25 cellular contexts compared by ENCODE assay signal in genomic region chrX:11543249-11543648, GRCh38.
DNase-seq lines count a peak whose midpoint lies in the region; ATAC-seq, FAIRE-seq and TF ChIP-seq lines count a peak whose summit lies in the region.
"Had no signal": no experiment of that assay in that cellular context is flagged by ENCODE, and none has a peak within 500 bp of the region (broad histone marks: within the 10 kb centered on the region; RNA-seq: fewer than 3 reads in every experiment).

No MANE protein-coding gene starts in this region.

- no peak overlapping the region for H3K4me3 ChIP-seq in A673 (ENCODE audit: low read depth, low read length, poor library complexity, severe bottlenecking)
- no peak overlapping the region for H3K4me3 ChIP-seq in KMS-11 (IDR thresholded peaks at IDR 0.05; ENCODE audit: insufficient read depth, low read depth, low read length)
- no peak overlapping the region for H3K4me3 ChIP-seq in Panc1 (ENCODE audit: low read depth in 2 of 2, low read length in 2 of 2)
- H3K4me3 ChIP-seq in pancreas: no peak overlapping the region
- H3K4me3 ChIP-seq: SK-N-MC, thyroid gland had no signal

- in situ Hi-C loops in Panc1 (cut with HindIII; ENCODE audit: low pct_unique_long_range_greater_than_20kb, low sequenced_read_pairs): no loop called here

- H3K4me2 ChIP-seq in KMS-11: no peak overlapping the region

- no peak overlapping the region for H3K27ac Mint-ChIP-seq in activated T-helper 2 cell treated with anti-CD3 and anti-CD28 coated beads, Interferon-gamma antibody, Interleukin-2, Interleukin-4, amounts not matched to agents 10 μg/mL and 5 μg/mL and 100 μg/mL, durations not matched to agents 14 hours and 24 hours and 36 hours
- H3K27ac Mint-ChIP-seq: activated naive CD4-positive, alpha-beta T cell treated with anti-CD3 and anti-CD28 coated beads, Interleukin-2, amount 50 U/mL, for 72 hours; CD4-positive, CD25-positive, alpha-beta regulatory T cell; stimulated activated naive CD8-positive, alpha-beta T cell treated with anti-CD3 and anti-CD28 coated beads, Interleukin-15, Interleukin-2, amounts not matched to agents 100 ng/mL and 50 ng/mL, for 24 hours had no signal

- peak; percentile 24; the same call in 1 of the 2 replicates for TF ChIP-seq CTCF in A673 (conservative IDR thresholded peaks at IDR 0.05; ENCODE audit: low read depth, low read length)
- TF ChIP-seq CTCF in GM10266 (IDR thresholded peaks at IDR 0.05; ENCODE audit: control insufficient read depth, insufficient read depth, low read depth, missing control alignments): peak; percentile 25
- TF ChIP-seq CTCF in KMS-11 (conservative IDR thresholded peaks at IDR 0.05; ENCODE audit: low read depth, low read length): no peak
- TF ChIP-seq CTCF in Panc1 (IDR thresholded peaks at IDR 0.05): peak; percentile 26; the same call in 1 of the 2 replicates
- no peak for TF ChIP-seq CTCF in pancreas (IDR thresholded peaks at IDR 0.05)

- no peak overlapping the region for H3K4me3 Mint-ChIP-seq in activated T-helper 2 cell treated with anti-CD3 and anti-CD28 coated beads, Interferon-gamma antibody, Interleukin-2, Interleukin-4, amounts not matched to agents 10 μg/mL and 5 μg/mL and 100 μg/mL, durations not matched to agents 14 hours and 24 hours and 36 hours (ENCODE audit: low read depth)
- H3K4me3 Mint-ChIP-seq: CD4-positive, CD25-positive, alpha-beta regulatory T cell; stimulated activated naive CD8-positive, alpha-beta T cell treated with anti-CD3 and anti-CD28 coated beads, Interleukin-15, Interleukin-2, amounts not matched to agents 100 ng/mL and 50 ng/mL, for 24 hours had no signal

- ATAC-seq in Panc1: no peak
- ATAC-seq in pancreas: no peak
- ATAC-seq: activated naive CD4-positive, alpha-beta T cell treated with anti-CD3 and anti-CD28 coated beads, Interleukin-2, amount 50 U/mL, for 72 hours; left cardiac atrium had no signal

- H3K36me3 Mint-ChIP-seq in activated T-helper 2 cell treated with anti-CD3 and anti-CD28 coated beads, Interferon-gamma antibody, Interleukin-2, Interleukin-4, amounts not matched to agents 10 μg/mL and 5 μg/mL and 100 μg/mL, durations not matched to agents 14 hours and 24 hours and 36 hours (ENCODE audit: low read depth): no peaks in the 10 kb centered on the region
- H3K36me3 Mint-ChIP-seq: activated naive CD4-positive, alpha-beta T cell treated with anti-CD3 and anti-CD28 coated beads, Interleukin-2, amount 50 U/mL, for 72 hours; CD4-positive, CD25-positive, alpha-beta regulatory T cell had no signal

- DNase-seq in A673 (ENCODE audit: low spot score) (peak; percentile 11), GM10266 (ENCODE audit: extremely low spot score) (no peak), Panc1 (ENCODE audit: low read depth, low spot score) (no peak), SKM-1 (lab: John Stamatoyannopoulos, UW; ENCODE audit: unreplicated experiment) (no peak), pancreas (no peak)
- DNase-seq in activated naive CD4-positive, alpha-beta T cell (lab: John Stamatoyannopoulos, UW): no peak
- no peak for DNase-seq in activated T-helper 2 cell treated with anti-CD3 and anti-CD28 coated beads, Interferon-gamma antibody, Interleukin-2, Interleukin-4, amounts not matched to agents 10 μg/mL and 5 μg/mL and 100 μg/mL, durations not matched to agents 14 hours and 24 hours and 36 hours (ENCODE audit: low spot score)
- DNase-seq: activated T-cell treated with anti-CD3 and anti-CD28 coated beads, Interleukin-2, amount 50 U/mL, for 48 hours; aorta; caudate nucleus; KBM-7; left cardiac atrium; NCI-H1048; NCI-H1930; NCI-H345; NCI-H82; nucleus accumbens; RPMI8226; stimulated activated CD4-positive, alpha-beta T cell treated with anti-CD3 and anti-CD28 coated beads, Interleukin-4, amount 100 ng/mL, for 1 hour; thyroid gland had no signal

- H3K79me2 ChIP-seq in KMS-11 (ENCODE audit: insufficient read depth, low read depth): no peaks in the 10 kb centered on the region

- H3K27me3 ChIP-seq in A673 (replicated peaks; ENCODE audit: insufficient read depth, low read depth, low read length, poor library complexity) (no peaks in the 10 kb centered on the region), KMS-11 (ENCODE audit: insufficient read depth, low read depth) (no peaks in the 10 kb centered on the region), Panc1 (ENCODE audit: control insufficient read depth, insufficient read depth, low read length) (no peaks in the 10 kb centered on the region), pancreas (peaks cover 0 to 10% (median 0%) of the 10 kb centered on the region in 4 donors)
- H3K27me3 ChIP-seq: thyroid gland had no signal

- H3K9ac ChIP-seq in KMS-11: no peak overlapping the region

- FAIRE-seq in pancreas (lab: Jason Lieb, UNC): no peak

- intact Hi-C loops in A673 (cut with micrococcal nuclease; ENCODE audit: unreplicated experiment): no loop called here
- intact Hi-C loops in Panc1 (cut with micrococcal nuclease; ENCODE audit: unreplicated experiment): no loop called here
- intact Hi-C loops in pancreas (cut with DNase I): no loop called here
- intact Hi-C loops in activated T-helper 2 cell treated with anti-CD3 and anti-CD28 coated beads, Interferon-gamma antibody, Interleukin-2, Interleukin-4, amounts not matched to agents 10 μg/mL and 5 μg/mL and 100 μg/mL, durations not matched to agents 14 hours and 24 hours and 36 hours (cut with micrococcal nuclease): no loop called here

- WGBS in pancreas, 2 donors: 62 to 69% methylated on average over 1 of the region's 1 CpG

- H3K27me3 Mint-ChIP-seq in activated T-helper 2 cell treated with anti-CD3 and anti-CD28 coated beads, Interferon-gamma antibody, Interleukin-2, Interleukin-4, amounts not matched to agents 10 μg/mL and 5 μg/mL and 100 μg/mL, durations not matched to agents 14 hours and 24 hours and 36 hours (ENCODE audit: low read depth): no peaks in the 10 kb centered on the region
- H3K27me3 Mint-ChIP-seq: CD4-positive, CD25-positive, alpha-beta regulatory T cell; stimulated activated naive CD8-positive, alpha-beta T cell treated with anti-CD3 and anti-CD28 coated beads, Interleukin-15, Interleukin-2, amounts not matched to agents 100 ng/mL and 50 ng/mL, for 24 hours had no signal

- H3K9me3 ChIP-seq in A673 (ENCODE audit: low read depth, low read length, poor library complexity, severe bottlenecking): no peaks in the 10 kb centered on the region
- H3K9me3 ChIP-seq in Panc1 (ENCODE audit: control insufficient read depth, insufficient read depth, low read depth, low read length): no peaks in the 10 kb centered on the region
- H3K9me3 ChIP-seq in pancreas: no peaks in the 10 kb centered on the region
- H3K9me3 ChIP-seq: thyroid gland had no signal

- H2AFZ ChIP-seq in KMS-11 (ENCODE audit: low read depth): peak overlapping the region; percentile 36; the same call in 1 of the 2 replicates

- H3K4me1 ChIP-seq in A673 (ENCODE audit: insufficient read depth, low read length, poor library complexity, severe bottlenecking) (no peaks in the 10 kb centered on the region), KMS-11 (ENCODE audit: low read depth, poor library complexity, severe bottlenecking) (no peaks in the 10 kb centered on the region), Panc1 (ENCODE audit: control insufficient read depth, insufficient read depth, low read length) (no peaks in the 10 kb centered on the region), pancreas (no peaks in the 10 kb centered on the region)
- H3K4me1 ChIP-seq: thyroid gland had no signal

- H3K27ac ChIP-seq in A673 (ENCODE audit: low read depth, low read length, poor library complexity, severe bottlenecking): no peak overlapping the region
- H3K27ac ChIP-seq in KMS-11: no peak overlapping the region
- H3K27ac ChIP-seq in Panc1 (ENCODE audit: low read length): no peak overlapping the region
- H3K27ac ChIP-seq in pancreas: no peak overlapping the region
- H3K27ac ChIP-seq: SK-N-MC, thyroid gland had no signal

- no peaks in the 10 kb centered on the region for H3K4me1 Mint-ChIP-seq in activated T-helper 2 cell treated with anti-CD3 and anti-CD28 coated beads, Interferon-gamma antibody, Interleukin-2, Interleukin-4, amounts not matched to agents 10 μg/mL and 5 μg/mL and 100 μg/mL, durations not matched to agents 14 hours and 24 hours and 36 hours (ENCODE audit: low read depth)
- H3K4me1 Mint-ChIP-seq: CD4-positive, CD25-positive, alpha-beta regulatory T cell had no signal

- no TSS peak for BruUV-seq in A673 (replicated peaks; lab: Mats Ljungman, UMichigan)
- no TSS peak for BruUV-seq in Panc1 (replicated peaks; lab: Mats Ljungman, UMichigan)

- H3K36me3 ChIP-seq in A673 (ENCODE audit: insufficient read depth, low read length, poor library complexity, severe bottlenecking): no peaks in the 10 kb centered on the region
- H3K36me3 ChIP-seq in KMS-11 (ENCODE audit: insufficient read depth): no peaks in the 10 kb centered on the region
- H3K36me3 ChIP-seq in Panc1 (ENCODE audit: control insufficient read depth, insufficient read depth, low read length): no peaks in the 10 kb centered on the region
- H3K36me3 ChIP-seq in pancreas: no peaks in the 10 kb centered on the region
- H3K36me3 ChIP-seq: thyroid gland had no signal

- POLR2A ChIA-PET in A673 (lab: Charles Lee; ENCODE audit: low non-redundant PET) (no interaction called here), Panc1 (lab: Charles Lee) (no interaction called here)

- no peaks in the 10 kb centered on the region for H4K20me1 ChIP-seq in KMS-11 (ENCODE audit: insufficient read depth)

- no peaks in the 10 kb centered on the region for H3K9me3 Mint-ChIP-seq in activated T-helper 2 cell treated with anti-CD3 and anti-CD28 coated beads, Interferon-gamma antibody, Interleukin-2, Interleukin-4, amounts not matched to agents 10 μg/mL and 5 μg/mL and 100 μg/mL, durations not matched to agents 14 hours and 24 hours and 36 hours
- H3K9me3 Mint-ChIP-seq: activated naive CD4-positive, alpha-beta T cell treated with anti-CD3 and anti-CD28 coated beads, Interleukin-2, amount 50 U/mL, for 72 hours; CD4-positive, CD25-positive, alpha-beta regulatory T cell; stimulated activated naive CD8-positive, alpha-beta T cell treated with anti-CD3 and anti-CD28 coated beads, Interleukin-15, Interleukin-2, amounts not matched to agents 100 ng/mL and 50 ng/mL, for 24 hours had no signal

- CTCF ChIA-PET in A673 (lab: Charles Lee): no interaction called here
- CTCF ChIA-PET in Panc1 (lab: Charles Lee): no interaction called here

Comparison
In these comparisons a context has a peak if more than half of its experiments do, and no peak if none do; other contexts are left out.
1. CTCF ChIP-seq: peak in A673 (single experiment), GM10266 (single experiment) and Panc1 (single experiment); none in KMS-11 (single experiment) and pancreas (0 of 4).